Comparison of ENCODE assay signal across 8 cellular contexts in the genomic region with DNA sequence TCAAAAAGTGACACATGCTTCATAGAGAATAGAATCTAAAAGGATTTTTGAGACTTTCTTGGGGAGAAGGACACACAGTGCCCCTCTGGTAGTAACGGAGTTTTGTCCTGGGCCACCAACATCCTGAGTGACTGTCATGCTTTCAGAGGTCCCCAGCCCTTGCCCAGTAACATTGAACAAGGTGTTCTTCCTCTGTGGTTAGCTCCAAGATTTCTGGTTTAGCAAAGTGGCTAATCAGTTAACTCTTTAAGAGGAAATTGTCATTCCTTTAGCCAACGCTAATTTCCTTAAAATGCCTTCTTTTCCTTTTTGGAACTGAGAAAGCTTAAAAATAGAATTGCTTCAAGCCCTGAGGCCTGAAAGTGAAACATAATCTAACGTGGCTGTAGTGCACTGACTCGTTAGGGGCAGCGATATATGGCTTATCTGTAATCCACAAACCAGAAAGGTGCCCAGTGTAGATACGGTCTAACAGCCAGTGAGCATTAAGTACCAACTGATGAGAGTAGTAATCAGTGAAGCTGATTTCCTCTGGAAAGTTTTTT. TPM values are rescaled to one million over a fixed set of nuclear protein-coding genes. Genes with fewer than 3 reads are reported as not detected.
DNase-seq lines count a peak whose midpoint lies in the region; ATAC-seq lines count a peak whose summit lies in the region.

No MANE protein-coding gene starts in this region.

- H3K9me3 ChIP-seq in BLaER1, result no peaks in the 10 kb centered on the region
- no peaks in the 10 kb centered on the region for H3K9me3 ChIP-seq in SJCRH30 (replicated peaks)

- peak; percentile 91 for ATAC-seq in GM19328 (IDR thresholded peaks at IDR 0.05; ENCODE audit: unreplicated experiment)
- peak; percentile 93 for ATAC-seq in HG03175 (IDR thresholded peaks at IDR 0.05; ENCODE audit: unreplicated experiment)
- ATAC-seq in activated naive CD8-positive, alpha-beta T cell treated with anti-CD3 and anti-CD28 coated beads, Interleukin-2, amount 50 U/mL, for 24 hours, result peak; percentile 83

- H3K36me3 ChIP-seq in BLaER1 (peaks cover 74% of the 10 kb centered on the region), SJCRH30 (peaks cover 24% of the 10 kb centered on the region)

- H4K20me1 ChIP-seq in BLaER1, result peaks cover 100% of the 10 kb centered on the region

- H3K9ac ChIP-seq in BLaER1, result peak overlapping the region; percentile 68

- H3K36me3 Mint-ChIP-seq in activated naive CD8-positive, alpha-beta T cell treated with anti-CD3 and anti-CD28 coated beads, Interleukin-2, amount 50 U/mL, for 24 hours (ENCODE audit: low read depth), result peaks cover 54% of the 10 kb centered on the region

- H3K4me3 ChIP-seq in BLaER1 (peak overlapping the region; percentile 49), SJCRH30 (no peak overlapping the region)

- no peaks in the 10 kb centered on the region for H3K9me3 Mint-ChIP-seq in activated naive CD8-positive, alpha-beta T cell treated with anti-CD3 and anti-CD28 coated beads, Interleukin-2, amount 50 U/mL, for 24 hours

- H3K27me3 ChIP-seq in BLaER1 (no peaks in the 10 kb centered on the region), SJCRH30 (no peaks in the 10 kb centered on the region)

- H3K27me3 Mint-ChIP-seq in activated naive CD8-positive, alpha-beta T cell treated with anti-CD3 and anti-CD28 coated beads, Interleukin-2, amount 50 U/mL, for 24 hours, result no peaks in the 10 kb centered on the region

- peak overlapping the region; percentile 90 for H3K4me2 ChIP-seq in BLaER1

- H3K4me1 Mint-ChIP-seq in activated naive CD8-positive, alpha-beta T cell treated with anti-CD3 and anti-CD28 coated beads, Interleukin-2, amount 50 U/mL, for 24 hours, result peaks cover 72% of the 10 kb centered on the region

- H3K4me1 ChIP-seq in BLaER1, result peaks cover 93% of the 10 kb centered on the region
- H3K4me1 ChIP-seq in SJCRH30, result no peaks in the 10 kb centered on the region

- DNase-seq in activated naive CD8-positive, alpha-beta T cell treated with anti-CD3 and anti-CD28 coated beads, Interleukin-2, amount 50 U/mL, for 24 hours, result no peak
- DNase-seq in NCI-H226 (no peak), kidney glomerular epithelial cell (lab: John Stamatoyannopoulos, UW) (no peak), GM19240 (ENCODE audit: insufficient read length, low spot score) (no peak), SJCRH30 (no peak)

- peak overlapping the region; percentile 57 for H3K27ac Mint-ChIP-seq in activated naive CD8-positive, alpha-beta T cell treated with anti-CD3 and anti-CD28 coated beads, Interleukin-2, amount 50 U/mL, for 24 hours

- H3K27ac ChIP-seq in BLaER1 (peak overlapping the region; percentile 76), SJCRH30 (no peak overlapping the region)

- peak overlapping the region; percentile 33 for H3K4me3 Mint-ChIP-seq in activated naive CD8-positive, alpha-beta T cell treated with anti-CD3 and anti-CD28 coated beads, Interleukin-2, amount 50 U/mL, for 24 hours

RNA-seq across cellular contexts. Expression of a gene that starts 7.8 kb away (rescaled TPM):
- 17.8 and 19.2 TPM in 2 replicates for total RNA-seq in SJCRH30 (2014; rRNA removed; shearing (Covaris generic))
